7 cellular contexts compared by ENCODE assay signal in genomic region chr1:93845554-93846150, GRCh38. TPM values are rescaled to one million over a fixed set of nuclear protein-coding genes. Genes with fewer than 3 reads are reported as not detected.
DNase-seq lines count a peak whose midpoint lies in the region; ATAC-seq and TF ChIP-seq lines count a peak whose summit lies in the region.

No MANE protein-coding gene starts in this region.

- peaks cover 3% of the 10 kb centered on the region for H3K9me3 Mint-ChIP-seq in activated B cell treated with CpG ODN at 0.5 μM for 24 hours

- H3K4me3 Mint-ChIP-seq in activated B cell treated with CpG ODN at 0.5 μM for 24 hours, result peak overlapping the region; percentile 93

- no peak for TF ChIP-seq EP300 in ovary (IDR thresholded peaks at IDR 0.05)

- ATAC-seq in GM21367 (IDR thresholded peaks at IDR 0.05; ENCODE audit: unreplicated experiment) (peak; percentile 5), activated B cell treated with CpG ODN at 0.5 μM for 24 hours (ENCODE audit: low read depth) (peak; percentile 21)

- H3K27me3 Mint-ChIP-seq in activated B cell treated with CpG ODN at 0.5 μM for 24 hours, result peaks cover 2% of the 10 kb centered on the region

- H3K36me3 Mint-ChIP-seq in activated B cell treated with CpG ODN at 0.5 μM for 24 hours (ENCODE audit: low read depth), result peaks cover 10% of the 10 kb centered on the region

- 5 to 16% (median 12%) methylated on average over 16 of the region's 16 CpGs for WGBS in ovary, 3 donors

- H3K4me1 ChIP-seq in HUES6 (ENCODE audit: control insufficient read depth, insufficient read depth, low read length), result peaks cover 14% of the 10 kb centered on the region
- peaks cover 4% of the 10 kb centered on the region for H3K4me1 ChIP-seq in ovary (ENCODE audit: insufficient read depth)

- no peaks in the 10 kb centered on the region for H3K27me3 ChIP-seq in HUES6 (ENCODE audit: control insufficient read depth, insufficient read depth, low read length)
- no peaks in the 10 kb centered on the region for H3K27me3 ChIP-seq in ovary

- peaks cover 24% of the 10 kb centered on the region for H3K4me1 Mint-ChIP-seq in activated B cell treated with CpG ODN at 0.5 μM for 24 hours

- TF ChIP-seq POLR2A in ovary (IDR thresholded peaks at IDR 0.05), result no peak

- CTCF ChIA-PET in activated B cell treated with CpG ODN at 0.5 μM for 24 hours (lab: Charles Lee), result interaction anchor here (0.9 to 5.7 kb wide), 11 partner anchors 30 to 541 kb away, joined by 3 to 83 read pairs (median 4); partner anchors contain the start of genes DNTTIP2 and GCLM

- TF ChIP-seq CTCF in activated B cell treated with CpG ODN at 0.5 μM for 24 hours (IDR thresholded peaks at IDR 0.05) (no peak), fibroblast of pulmonary artery (IDR thresholded peaks at IDR 0.05; ENCODE audit: low read length, missing control alignments) (no peak), ovary (IDR thresholded peaks at IDR 0.05) (no peak)

- POLR2A ChIA-PET in activated B cell treated with CpG ODN at 0.5 μM for 24 hours (lab: Charles Lee), result interaction anchor here (0.7 to 2.9 kb wide), 20 partner anchors 29 to 1227 kb away, joined by 3 to 24 read pairs (median 7); partner anchors contain the start of genes ALG14, BCAR3, DNTTIP2 and DR1

- H3K9ac ChIP-seq in HUES6 (ENCODE audit: low read length), result peak overlapping the region; percentile 81

- H3K4me3 ChIP-seq in HUES6 (ENCODE audit: low read depth, low read length), result peak overlapping the region; percentile 90
- peak overlapping the region; percentile 69 for H3K4me3 ChIP-seq in fibroblast of pulmonary artery (replicated peaks; ENCODE audit: low read depth, low read length)
- H3K4me3 ChIP-seq in ovary, result peak overlapping the region; percentile 88

- DNase-seq in EL (peak; percentile 91), activated B cell treated with CpG ODN at 0.5 μM for 24 hours (no peak), fibroblast of pulmonary artery (ENCODE audit: low read depth) (peak; percentile 93), ovary (peak in 3 of 5 donors; percentile 21 to 41 (median 33)), RPMI8226 (no peak)

- intact Hi-C loops in activated B cell treated with CpG ODN at 0.5 μM for 24 hours (cut with micrococcal nuclease), result loop anchor here (1.0 to 5.0 kb wide), 7 partner anchors 29 to 1082 kb away; partner anchors contain the start of genes CNN3, DIPK1A and MTF2
- intact Hi-C loops in ovary (cut with DNase I), result loop anchor here (10.0 kb wide), 3 partner anchors 221 to 411 kb away; partner anchors contain the start of gene FNBP1L (in 1 of the 4)

- H3K27ac Mint-ChIP-seq in activated B cell treated with CpG ODN at 0.5 μM for 24 hours, result peak overlapping the region; percentile 96

- H3K36me3 ChIP-seq in HUES6 (ENCODE audit: control insufficient read depth, insufficient read depth, low read length) (peaks cover 16% of the 10 kb centered on the region), ovary (no peaks in the 10 kb centered on the region)

- H3K9me3 ChIP-seq in HUES6 (ENCODE audit: control insufficient read depth, insufficient read depth, low read depth, low read length) (0 out of 2 replicates have a peak, but pooled peaks cover 7% of the 10 kb centered on the region), ovary (no peaks in the 10 kb centered on the region)

- H3K27ac ChIP-seq in HUES6 (ENCODE audit: low read depth, low read length), result peak overlapping the region; percentile 89; the same call in 1 of the 2 replicates
- H3K27ac ChIP-seq in ovary, result peak overlapping the region; percentile 97 to 99

RNA-seq across cellular contexts. Expression of gene DNTTIP2, which starts 33.4 kb away (rescaled TPM):
- total RNA-seq in activated B cell treated with CpG ODN at 0.5 μM for 24 hours, result 65.6 and 69.7 TPM in 2 replicates
- total RNA-seq in ovary, result 10 to 100 TPM; 17.8 to 60.0 (median 42.0) TPM
- 10 to 100 TPM; 25.7 to 27.9 TPM for polyA plus RNA-seq in ovary

Comparison
In these comparisons a context has a peak if more than half of its experiments do, and no peak if none do; other contexts are left out.
1. DNase-seq: peak in EL (single experiment), fibroblast of pulmonary artery (single experiment) and ovary (3 of 5); none in activated B cell treated with CpG ODN at 0.5 μM for 24 hours (single experiment) and RPMI8226 (single experiment).
2. Peak in every context shown above with its lines, with median percentiles within 50 percentile points of each other: H3K4me3 ChIP-seq.